ENCODE assay signal across 1 cellular context in the genomic region with DNA sequence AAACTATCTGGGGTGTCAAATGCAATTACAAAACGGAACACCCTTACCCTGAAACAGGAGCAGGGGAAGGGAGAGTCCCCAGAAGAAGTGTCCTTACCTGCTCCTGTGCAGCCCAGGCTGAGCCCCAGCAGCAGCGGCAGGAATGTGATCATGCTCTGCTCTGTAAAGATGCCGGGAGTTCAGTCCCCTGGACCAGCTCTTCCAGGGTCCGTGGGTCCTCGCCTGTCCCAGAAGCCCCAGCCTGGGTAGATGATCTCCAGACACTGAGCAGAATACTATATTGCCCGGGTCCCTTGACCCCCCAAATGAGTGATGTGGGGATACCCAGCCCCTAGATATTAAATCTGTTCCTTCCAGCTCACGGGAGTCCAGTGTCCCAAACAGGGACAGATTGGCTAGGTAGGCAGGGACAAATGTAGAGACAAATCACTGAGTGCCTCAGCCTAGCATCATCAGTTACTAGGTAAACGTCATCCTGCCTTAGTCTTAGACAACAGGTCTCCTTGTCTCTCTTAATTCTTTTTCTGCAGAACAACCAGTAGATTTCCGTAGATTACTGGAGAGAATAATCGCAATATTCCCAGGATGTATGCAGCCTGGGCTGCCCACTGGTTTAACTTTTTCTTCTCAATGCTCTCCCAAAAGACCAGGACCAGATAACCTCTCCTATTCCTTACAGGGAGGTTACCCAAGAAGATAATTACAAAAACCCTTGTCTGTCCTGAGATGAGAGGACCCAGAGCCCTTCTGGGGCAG.
TF ChIP-seq lines count a peak whose summit lies in the region.

A gene (minus strand): TSS at position 373 of the 756 bp plus-strand sequence. CDS start 221 bp downstream, at position 152.

TF ChIP-seq in endothelial cell of umbilical vein, 7 proteins besides CTCF, POLR2A, EP300 and RAD21:
- no peak for TF ChIP-seq FOS (IDR thresholded peaks at IDR 0.05; ENCODE audit: borderline replicate concordance, insufficient read depth, low read length)
- TF ChIP-seq EZH2 (IDR thresholded peaks at IDR 0.05; ENCODE audit: borderline replicate concordance, low read depth, low read length, severe bottlenecking): no peak
- no peak for TF ChIP-seq MYC (IDR thresholded peaks at IDR 0.05; ENCODE audit: low read depth, low read length)
- TF ChIP-seq POLR2AphosphoS5 (IDR thresholded peaks at IDR 0.05; ENCODE audit: insufficient read depth, low read depth, low read length): no peak
- TF ChIP-seq JUN (IDR thresholded peaks at IDR 0.05; ENCODE audit: borderline replicate concordance, insufficient read depth, insufficient read length, low read depth): no peak
- TF ChIP-seq, protein P1, sequence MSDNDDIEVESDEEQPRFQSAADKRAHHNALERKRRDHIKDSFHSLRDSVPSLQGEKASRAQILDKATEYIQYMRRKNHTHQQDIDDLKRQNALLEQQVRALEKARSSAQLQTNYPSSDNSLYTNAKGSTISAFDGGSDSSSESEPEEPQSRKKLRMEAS (IDR thresholded peaks at IDR 0.05; ENCODE audit: insufficient read depth, insufficient read length): no peak
- TF ChIP-seq GATA2 (IDR thresholded peaks at IDR 0.05; ENCODE audit: insufficient read depth, insufficient read length, low read depth, low read length): no peak
